Comparison of ENCODE assay signal across 9 cellular contexts in genomic region chr20:35172434-35172806, GRCh38. TPM values are rescaled to one million over a fixed set of nuclear protein-coding genes. Genes with fewer than 3 reads are reported as not detected.
DNase-seq lines count a peak whose midpoint lies in the region; ATAC-seq, FAIRE-seq and TF ChIP-seq lines count a peak whose summit lies in the region.
"Had no signal": no experiment of that assay in that cellular context is flagged by ENCODE, and none has a peak within 500 bp of the region (broad histone marks: within the 10 kb centered on the region; RNA-seq: fewer than 3 reads in every experiment).

No MANE protein-coding gene starts in this region.

- no peak for TF ChIP-seq CTCF in WI38 (IDR thresholded peaks at IDR 0.05; ENCODE audit: low read depth, low read length)
- TF ChIP-seq CTCF in fibroblast of villous mesenchyme (IDR thresholded peaks at IDR 0.05; ENCODE audit: insufficient read depth, low read depth, low read length), result no peak

- H3K4me2 ChIP-seq in GM23248 (ENCODE audit: unreplicated experiment), result peak overlapping the region; percentile 91
- H3K4me2 ChIP-seq in skeletal muscle satellite cell (ENCODE audit: low read length), result peak overlapping the region; percentile 88

- H2AFZ ChIP-seq in GM23248, result peak overlapping the region; percentile 89

- H3K9me2 ChIP-seq in GM23248 (ENCODE audit: insufficient read depth), result no peaks in the 10 kb centered on the region

- H3K36me3 ChIP-seq in GM23248 (ENCODE audit: low read depth) (no peaks in the 10 kb centered on the region), skeletal muscle satellite cell (ENCODE audit: insufficient read depth, low read length) (no peaks in the 10 kb centered on the region)
- H3K36me3 ChIP-seq: pancreas had no signal

- peak; percentile 2 for DNase-seq in GM23248
- no peak for DNase-seq in fibroblast of villous mesenchyme (ENCODE audit: low read depth)
- no peak for DNase-seq in RCC 7860 (ENCODE audit: low spot score)
- no peak for DNase-seq in hippocampal formation (lab: John Stamatoyannopoulos, UW)
- DNase-seq in activated naive CD4-positive, alpha-beta T cell treated with anti-CD3 and anti-CD28 coated beads, Interleukin-2, amount 50 U/mL, for 16 hours, result no peak

- H3K27me3 ChIP-seq in GM23248 (replicated peaks; ENCODE audit: insufficient read depth) (no peaks in the 10 kb centered on the region), skeletal muscle satellite cell (ENCODE audit: control insufficient read depth, insufficient read depth, low read length) (no peaks in the 10 kb centered on the region)
- H3K27me3 ChIP-seq: pancreas had no signal

- peak overlapping the region; percentile 76 for H3K4me3 ChIP-seq in GM23248
- peak overlapping the region; percentile 65 for H3K4me3 ChIP-seq in WI38 (ENCODE audit: low read depth, low read length)
- H3K4me3 ChIP-seq in fibroblast of villous mesenchyme (ENCODE audit: low read depth, low read length), result peak overlapping the region; percentile 62
- H3K4me3 ChIP-seq in skeletal muscle satellite cell (ENCODE audit: low read length), result peak overlapping the region; percentile 69

- peaks cover 13% of the 10 kb centered on the region; the same call in 1 of the 2 replicates for H3K4me1 ChIP-seq in GM23248 (ENCODE audit: insufficient read depth)
- H3K4me1 ChIP-seq in skeletal muscle satellite cell (ENCODE audit: control insufficient read depth, insufficient read depth, low read length), result peaks cover 10% of the 10 kb centered on the region
- H3K4me1 ChIP-seq: pancreas had no signal

- peak overlapping the region; percentile 41 for H3K27ac ChIP-seq in GM23248

- FAIRE-seq in RCC 7860 (lab: Jason Lieb, UNC), result no peak
- FAIRE-seq: pancreas had no signal

- ATAC-seq in HG02678 (IDR thresholded peaks at IDR 0.05; ENCODE audit: unreplicated experiment), result no peak

- H3F3A ChIP-seq in GM23248 (ENCODE audit: insufficient read depth), result peaks cover 10% of the 10 kb centered on the region

- peak overlapping the region; percentile 74 for H3K9ac ChIP-seq in GM23248
- H3K9ac ChIP-seq in skeletal muscle satellite cell (ENCODE audit: low read depth, low read length), result peak overlapping the region; percentile 57

- H4K20me1 ChIP-seq in GM23248 (ENCODE audit: insufficient read depth), result no peaks in the 10 kb centered on the region

- WGBS in GM23248 (ENCODE audit: low coverage in 1 of 2, low lambda C conversion rate in 2 of 2, missing lambda C conversion rate in 2 of 2), 2 experiments, result 49 to 59% methylated on average over 3 of the region's 3 CpGs

- H3K79me2 ChIP-seq in GM23248 (ENCODE audit: insufficient read depth), result no peaks in the 10 kb centered on the region

- H3K9me3 ChIP-seq in GM23248 (ENCODE audit: low read depth), result no peaks in the 10 kb centered on the region
- no peaks in the 10 kb centered on the region for H3K9me3 ChIP-seq in skeletal muscle satellite cell (replicated peaks; ENCODE audit: low read length)
- H3K9me3 ChIP-seq: pancreas had no signal

- in situ Hi-C loops in GM23248 (cut with MboI), result no loop called here

RNA-seq across cellular contexts. Expression of gene PROCR, which starts 0.5 kb away (rescaled TPM):
- total RNA-seq in GM23248 (2014; rRNA removed; shearing (Covaris generic)), result 34.4 and 44.3 TPM in 2 replicates
- polyA plus RNA-seq in GM23248 (2016; fragmentation: Nextera tagmentation; extraction: Ambion mirVana), result 38.5 and 38.7 TPM in 2 replicates
- total RNA-seq in fibroblast of villous mesenchyme, result 22.9 and 30.9 TPM in 2 replicates
- total RNA-seq in skeletal muscle satellite cell (2012; rRNA removed), result 176 and 205 TPM in 2 replicates

RNA-seq across cellular contexts. Expression of gene EDEM2, which starts 25.3 kb away (rescaled TPM):
- 25.8 and 34.9 TPM in 2 replicates for total RNA-seq in GM23248 (2014; rRNA removed; shearing (Covaris generic))
- polyA plus RNA-seq in GM23248 (2016; fragmentation: Nextera tagmentation; extraction: Ambion mirVana), result 31.9 and 33.5 TPM in 2 replicates
- 27.7 and 37.6 TPM in 2 replicates for total RNA-seq in fibroblast of villous mesenchyme
- total RNA-seq in skeletal muscle satellite cell (2012; rRNA removed), result 28.8 and 35.5 TPM in 2 replicates

RNA-seq across cellular contexts. Expression of gene MMP24, which starts 54.1 kb away (rescaled TPM):
- 7.1 and 8.5 TPM in 2 replicates for total RNA-seq in GM23248 (2014; rRNA removed; shearing (Covaris generic))
- 0.61 and 0.70 TPM in 2 replicates for polyA plus RNA-seq in GM23248 (2016; fragmentation: Nextera tagmentation; extraction: Ambion mirVana)
- total RNA-seq in fibroblast of villous mesenchyme, result 0.32 and 0.43 TPM in 2 replicates
- 0.22 and 0.25 TPM in 2 replicates for total RNA-seq in skeletal muscle satellite cell (2012; rRNA removed)
